12 cellular contexts compared by ENCODE assay signal in genomic region chr15:41965441-41966413, GRCh38. TPM values are rescaled to one million over a fixed set of nuclear protein-coding genes. Genes with fewer than 3 reads are reported as not detected.
A peak's percentile ranks its signal among the peaks of the same experiment; 100 is the strongest.
DNase-seq lines count a peak whose midpoint lies in the region; ATAC-seq and TF ChIP-seq lines count a peak whose summit lies in the region.
"Had no signal": no experiment of that assay in that cellular context is flagged by ENCODE, and none has a peak within 500 bp of the region (broad histone marks: within the 10 kb centered on the region; RNA-seq: fewer than 3 reads in every experiment).

No MANE protein-coding gene starts in this region.

- H3K79me1 ChIP-seq in H9 (ENCODE audit: insufficient read depth, low read depth, low read length, poor library complexity, severe bottlenecking) = peaks cover 3% of the 10 kb centered on the region

- no peak overlapping the region for H3K14ac ChIP-seq in H9 (ENCODE audit: insufficient read depth, low read length)

- no peak overlapping the region for H2BK15ac ChIP-seq in H9 (ENCODE audit: low read depth, low read length)

- no peak overlapping the region for H4K8ac ChIP-seq in H9 (replicated peaks; ENCODE audit: insufficient read length, low read depth, low read length)

- no peak overlapping the region for H3K4me2 ChIP-seq in H9 (ENCODE audit: insufficient read depth, insufficient read length, low read length)

- H4K5ac ChIP-seq in H9 (ENCODE audit: insufficient read length, low read depth, low read length) = no peak overlapping the region

- no peak overlapping the region for H3K4me3 Mint-ChIP-seq in H9
- no peak overlapping the region for H3K4me3 Mint-ChIP-seq in activated B cell treated with CpG ODN at 0.5 μM for 24 hours
- peak overlapping the region in 1 of 2 donors; percentile 51 for H3K4me3 Mint-ChIP-seq in stimulated activated naive B cell treated with anti-CD40 and anti-IgM and Interleukin-4, amounts not matched to agents 10 μg/mL and 1 μg/mL and 100 μg/mL, for 72 hours
- H3K4me3 Mint-ChIP-seq: activated naive CD8-positive, alpha-beta T cell treated with anti-CD3 and anti-CD28 coated beads, Interleukin-2, amount 10 ng/mL, durations not matched to agents 7 days and 5 days; naive thymus-derived CD8-positive, alpha-beta T cell had no signal

- no peak overlapping the region for H3K4ac ChIP-seq in H9 (ENCODE audit: low read depth, low read length)

- POLR2A ChIA-PET in activated B cell treated with CpG ODN at 0.5 μM for 24 hours (lab: Charles Lee) = interaction anchor here (1.6 to 8.2 kb wide), 2 partner anchors 8 to 36 kb away, joined by 5 to 92 read pairs; no protein-coding TSS in a partner anchor

- DNase-seq in H9 = no peak
- DNase-seq in activated B cell treated with CpG ODN at 0.5 μM for 24 hours = no peak
- DNase-seq in right atrium auricular region (ENCODE audit: low spot score) = no peak
- DNase-seq in stimulated activated naive B cell treated with anti-CD40 and anti-IgM and Interleukin-4, amounts not matched to agents 10 μg/mL and 1 μg/mL and 100 μg/mL, for 72 hours = no peak
- no peak for DNase-seq in COLO668 (lab: John Stamatoyannopoulos, UW; ENCODE audit: unreplicated experiment)
- DNase-seq: activated CD4-positive, CD25-positive, alpha-beta regulatory T cell treated with anti-CD3 and anti-CD28 coated beads, Interleukin-2, amount 50 U/mL, for 72 hours; activated naive CD8-positive, alpha-beta T cell treated with anti-CD3 and anti-CD28 coated beads, Interleukin-2, amount 10 ng/mL, durations not matched to agents 7 days and 5 days; DMS53; naive thymus-derived CD8-positive, alpha-beta T cell; NCI-H2107 had no signal

- ATAC-seq in activated B cell treated with CpG ODN at 0.5 μM for 24 hours (ENCODE audit: low read depth) = no peak
- no peak for ATAC-seq in stimulated activated naive B cell treated with anti-CD40 and anti-IgM and Interleukin-4, amounts not matched to agents 10 μg/mL and 1 μg/mL and 100 μg/mL, for 72 hours (replicated peaks)
- ATAC-seq in HG03095 (IDR thresholded peaks at IDR 0.05; ENCODE audit: unreplicated experiment) = no peak
- ATAC-seq in GM19351 (IDR thresholded peaks at IDR 0.05; ENCODE audit: unreplicated experiment) = no peak
- ATAC-seq: naive thymus-derived CD8-positive, alpha-beta T cell had no signal

- CTCF ChIA-PET in activated B cell treated with CpG ODN at 0.5 μM for 24 hours (lab: Charles Lee) = no interaction called here

- H3K9me3 ChIP-seq in H9 (ENCODE audit: control insufficient read depth, low read depth, low read length) (no peaks in the 10 kb centered on the region), right atrium auricular region (no peaks in the 10 kb centered on the region)

- peaks cover 17% of the 10 kb centered on the region; the same call in 1 of the 2 replicates for H3K79me2 ChIP-seq in H9 (ENCODE audit: insufficient read depth, low read length)

- H3K27me3 ChIP-seq in H9 (ENCODE audit: insufficient read depth, low read length) (no peaks in the 10 kb centered on the region), right atrium auricular region (no peaks in the 10 kb centered on the region)

- H2BK120ac ChIP-seq in H9 (ENCODE audit: low read depth, low read length, poor library complexity, severe bottlenecking) = no peak overlapping the region

- H2BK20ac ChIP-seq in H9 (ENCODE audit: low read depth, low read length, poor library complexity, severe bottlenecking) = no peak overlapping the region

- H3K27ac Mint-ChIP-seq in H9 (peak overlapping the region in 2 of 3 experiments; percentile 42 to 65; a peak in 2 of 7 replicates), activated B cell treated with CpG ODN at 0.5 μM for 24 hours (peak overlapping the region; percentile 56)
- H3K27ac Mint-ChIP-seq in stimulated activated naive B cell treated with anti-CD40 and anti-IgM and Interleukin-4, amounts not matched to agents 10 μg/mL and 1 μg/mL and 100 μg/mL, for 72 hours = peak overlapping the region; percentile 92
- H3K27ac Mint-ChIP-seq: activated naive CD8-positive, alpha-beta T cell treated with anti-CD3 and anti-CD28 coated beads, Interleukin-2, amount 10 ng/mL, durations not matched to agents 7 days and 5 days had no signal

- H3K4me1 ChIP-seq in H9 (ENCODE audit: insufficient read depth, low read length) = peaks cover 7% of the 10 kb centered on the region
- H3K4me1 ChIP-seq in right atrium auricular region = peaks cover 0 to 66% of the 10 kb centered on the region in 2 donors

- no peaks in the 10 kb centered on the region for H3K23me2 ChIP-seq in H9 (ENCODE audit: insufficient read length, low read depth, low read length, poor library complexity, severe bottlenecking)

- H3K56ac ChIP-seq in H9 (ENCODE audit: insufficient read length, low read depth, low read length) = no peak overlapping the region

- intact Hi-C loops in activated B cell treated with CpG ODN at 0.5 μM for 24 hours (cut with micrococcal nuclease) = no loop called here

- peaks cover 3 to 6% of the 10 kb centered on the region in 2 experiments; a peak in 4 of 5 replicates for H3K9me3 Mint-ChIP-seq in H9
- H3K9me3 Mint-ChIP-seq in activated B cell treated with CpG ODN at 0.5 μM for 24 hours = no peaks in the 10 kb centered on the region
- no peaks in the 10 kb centered on the region for H3K9me3 Mint-ChIP-seq in stimulated activated naive B cell treated with anti-CD40 and anti-IgM and Interleukin-4, amounts not matched to agents 10 μg/mL and 1 μg/mL and 100 μg/mL, for 72 hours
- H3K9me3 Mint-ChIP-seq: activated naive CD8-positive, alpha-beta T cell treated with anti-CD3 and anti-CD28 coated beads, Interleukin-2, amount 10 ng/mL, durations not matched to agents 7 days and 5 days had no signal

- H3K27me3 Mint-ChIP-seq in H9 (ENCODE audit: low read depth) (no peaks in the 10 kb centered on the region), activated B cell treated with CpG ODN at 0.5 μM for 24 hours (no peaks in the 10 kb centered on the region)
- H3K27me3 Mint-ChIP-seq in stimulated activated naive B cell treated with anti-CD40 and anti-IgM and Interleukin-4, amounts not matched to agents 10 μg/mL and 1 μg/mL and 100 μg/mL, for 72 hours = no peaks in the 10 kb centered on the region
- H3K27me3 Mint-ChIP-seq: activated naive CD8-positive, alpha-beta T cell treated with anti-CD3 and anti-CD28 coated beads, Interleukin-2, amount 10 ng/mL, durations not matched to agents 7 days and 5 days; naive thymus-derived CD8-positive, alpha-beta T cell had no signal

- no CpG with 5 or more reads among the region's 15 CpGs for WGBS in H9 (ENCODE audit: extremely low coverage, insufficient read length, low lambda C conversion rate)

- H2BK5ac ChIP-seq in H9 (ENCODE audit: insufficient read length, low read length) = no peak overlapping the region

- no peak overlapping the region for H3K23ac ChIP-seq in H9 (ENCODE audit: insufficient read length, low read depth, low read length)

- H3K9ac ChIP-seq in H9 (ENCODE audit: extremely low read depth, insufficient read length, low read length) = no peak overlapping the region

- H2AFZ ChIP-seq in H9 (ENCODE audit: low read length) = no peak overlapping the region

- H4K91ac ChIP-seq in H9 (ENCODE audit: insufficient read length, low read depth, low read length) = no peak overlapping the region

- H3T11ph ChIP-seq in H9 (ENCODE audit: low read length) = no peak overlapping the region

- H3K36me3 Mint-ChIP-seq in H9 (ENCODE audit: insufficient read depth in 1 of 3, low read depth in 3 of 3) = peaks cover 9 to 16% (median 15%) of the 10 kb centered on the region in 3 experiments; a peak in 6 of 7 replicates
- peaks cover 2% of the 10 kb centered on the region for H3K36me3 Mint-ChIP-seq in activated B cell treated with CpG ODN at 0.5 μM for 24 hours (ENCODE audit: low read depth)
- peaks cover 53 to 62% of the 10 kb centered on the region in 2 donors for H3K36me3 Mint-ChIP-seq in stimulated activated naive B cell treated with anti-CD40 and anti-IgM and Interleukin-4, amounts not matched to agents 10 μg/mL and 1 μg/mL and 100 μg/mL, for 72 hours

- no peak overlapping the region for H2BK12ac ChIP-seq in H9 (ENCODE audit: insufficient read length, low read depth, low read length)

- TF ChIP-seq CTCF in H9 (conservative IDR thresholded peaks at IDR 0.05) (no peak), activated B cell treated with CpG ODN at 0.5 μM for 24 hours (IDR thresholded peaks at IDR 0.05) (no peak), right atrium auricular region (IDR thresholded peaks at IDR 0.05) (no peak)

- no peaks in the 10 kb centered on the region for H3K36me3 ChIP-seq in right atrium auricular region

- H3K27ac ChIP-seq in H9 (ENCODE audit: insufficient read length, low read depth, low read length) = no peak overlapping the region
- peak overlapping the region; percentile 59 to 96 for H3K27ac ChIP-seq in right atrium auricular region

- H3K4me3 ChIP-seq in right atrium auricular region = no peak overlapping the region

- H4K20me1 ChIP-seq in H9 (ENCODE audit: control insufficient read depth, insufficient read depth, insufficient read length) = no peaks in the 10 kb centered on the region

- H3K18ac ChIP-seq in H9 (ENCODE audit: insufficient read length, low read depth, low read length) = no peak overlapping the region

- H3K4me1 Mint-ChIP-seq in H9 (peaks cover 26 to 35% of the 10 kb centered on the region in 2 experiments), activated B cell treated with CpG ODN at 0.5 μM for 24 hours (peaks cover 49% of the 10 kb centered on the region)
- peaks cover 46 to 65% of the 10 kb centered on the region in 2 donors for H3K4me1 Mint-ChIP-seq in stimulated activated naive B cell treated with anti-CD40 and anti-IgM and Interleukin-4, amounts not matched to agents 10 μg/mL and 1 μg/mL and 100 μg/mL, for 72 hours

- H2AK5ac ChIP-seq in H9 (ENCODE audit: insufficient read length, low read length) = no peak overlapping the region

RNA-seq across cellular contexts. Expression of gene EHD4, which starts 6.6 kb away (rescaled TPM):
- total RNA-seq in H9 (2021) (22.9 and 24.2 TPM in 2 replicates), activated B cell treated with CpG ODN at 0.5 μM for 24 hours (38.4 and 42.6 TPM in 2 replicates), right atrium auricular region (10 to 100 TPM; 22.2 to 26.3 TPM)

RNA-seq across cellular contexts. Expression of gene PLA2G4E, which starts 55.1 kb away (rescaled TPM):
- total RNA-seq in H9 (2021) (not detected in 2 replicates), activated B cell treated with CpG ODN at 0.5 μM for 24 hours (not detected in 2 replicates), right atrium auricular region (under 1 TPM in 1 of 2 donors, not detected in 1; 0.11 TPM)
- total RNA-seq: activated naive CD8-positive, alpha-beta T cell treated with anti-CD3 and anti-CD28 coated beads, Interleukin-2, amount 10 ng/mL, durations not matched to agents 7 days and 5 days; naive thymus-derived CD8-positive, alpha-beta T cell had no signal
